1 cellular context compared by ENCODE assay signal in genomic region chr6:158565122-158565429, GRCh38.
TF ChIP-seq lines count a peak whose summit lies in the region.

No MANE protein-coding gene starts in this region.

TF ChIP-seq in WTC11, 78 proteins besides CTCF, POLR2A, EP300 and RAD21 (continued from another document):
- TF ChIP-seq SMAD4 (CRISPR knock-in tag; IDR thresholded peaks at IDR 0.05) (no peak), RELA (CRISPR knock-in tag; IDR thresholded peaks at IDR 0.05; ENCODE audit: borderline replicate concordance) (no peak), EMX1 (CRISPR knock-in tag; IDR thresholded peaks at IDR 0.05) (no peak), ETV6 (CRISPR knock-in tag; IDR thresholded peaks at IDR 0.05) (no peak), TEAD4 (CRISPR knock-in tag; IDR thresholded peaks at IDR 0.05) (no peak), ELF4 (CRISPR knock-in tag; IDR thresholded peaks at IDR 0.05; ENCODE audit: low read depth) (no peak), PRRX2 (CRISPR knock-in tag; IDR thresholded peaks at IDR 0.05) (no peak), TCF7 (CRISPR knock-in tag; IDR thresholded peaks at IDR 0.05; ENCODE audit: low read depth) (no peak), GABPB1 (CRISPR knock-in tag; IDR thresholded peaks at IDR 0.05) (no peak), GRHL2 (CRISPR knock-in tag; IDR thresholded peaks at IDR 0.05; ENCODE audit: insufficient replicate concordance, severe bottlenecking) (no peak)
- TF ChIP-seq, protein P1, sequence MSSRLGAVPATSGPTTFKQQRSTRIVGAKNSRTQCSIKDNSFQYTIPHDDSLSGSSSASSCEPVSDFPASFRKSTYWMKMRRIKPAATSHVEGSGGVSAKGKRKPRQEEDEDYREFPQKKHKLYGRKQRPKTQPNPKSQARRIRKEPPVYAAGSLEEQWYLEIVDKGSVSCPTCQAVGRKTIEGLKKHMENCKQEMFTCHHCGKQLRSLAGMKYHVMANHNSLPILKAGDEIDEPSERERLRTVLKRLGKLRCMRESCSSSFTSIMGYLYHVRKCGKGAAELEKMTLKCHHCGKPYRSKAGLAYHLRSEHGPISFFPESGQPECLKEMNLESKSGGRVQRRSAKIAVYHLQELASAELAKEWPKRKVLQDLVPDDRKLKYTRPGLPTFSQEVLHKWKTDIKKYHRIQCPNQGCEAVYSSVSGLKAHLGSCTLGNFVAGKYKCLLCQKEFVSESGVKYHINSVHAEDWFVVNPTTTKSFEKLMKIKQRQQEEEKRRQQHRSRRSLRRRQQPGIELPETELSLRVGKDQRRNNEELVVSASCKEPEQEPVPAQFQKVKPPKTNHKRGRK (CRISPR knock-in tag; IDR thresholded peaks at IDR 0.05; ENCODE audit: borderline replicate concordance): no peak
- TF ChIP-seq, protein P2, sequence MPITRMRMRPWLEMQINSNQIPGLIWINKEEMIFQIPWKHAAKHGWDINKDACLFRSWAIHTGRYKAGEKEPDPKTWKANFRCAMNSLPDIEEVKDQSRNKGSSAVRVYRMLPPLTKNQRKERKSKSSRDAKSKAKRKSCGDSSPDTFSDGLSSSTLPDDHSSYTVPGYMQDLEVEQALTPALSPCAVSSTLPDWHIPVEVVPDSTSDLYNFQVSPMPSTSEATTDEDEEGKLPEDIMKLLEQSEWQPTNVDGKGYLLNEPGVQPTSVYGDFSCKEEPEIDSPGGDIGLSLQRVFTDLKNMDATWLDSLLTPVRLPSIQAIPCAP (CRISPR knock-in tag; IDR thresholded peaks at IDR 0.05): no peak
TF ChIP-seq in WTC11: peak in this region for 0.
